2 cellular contexts compared by ENCODE assay signal in genomic region chr7:105055621-105056020, GRCh38.
TF ChIP-seq lines count a peak whose summit lies in the region.

No MANE protein-coding gene starts in this region.

TF ChIP-seq in SK-N-SH, 30 proteins besides CTCF, POLR2A, EP300 and RAD21 (continued from another document):
- TF ChIP-seq, protein P1, sequence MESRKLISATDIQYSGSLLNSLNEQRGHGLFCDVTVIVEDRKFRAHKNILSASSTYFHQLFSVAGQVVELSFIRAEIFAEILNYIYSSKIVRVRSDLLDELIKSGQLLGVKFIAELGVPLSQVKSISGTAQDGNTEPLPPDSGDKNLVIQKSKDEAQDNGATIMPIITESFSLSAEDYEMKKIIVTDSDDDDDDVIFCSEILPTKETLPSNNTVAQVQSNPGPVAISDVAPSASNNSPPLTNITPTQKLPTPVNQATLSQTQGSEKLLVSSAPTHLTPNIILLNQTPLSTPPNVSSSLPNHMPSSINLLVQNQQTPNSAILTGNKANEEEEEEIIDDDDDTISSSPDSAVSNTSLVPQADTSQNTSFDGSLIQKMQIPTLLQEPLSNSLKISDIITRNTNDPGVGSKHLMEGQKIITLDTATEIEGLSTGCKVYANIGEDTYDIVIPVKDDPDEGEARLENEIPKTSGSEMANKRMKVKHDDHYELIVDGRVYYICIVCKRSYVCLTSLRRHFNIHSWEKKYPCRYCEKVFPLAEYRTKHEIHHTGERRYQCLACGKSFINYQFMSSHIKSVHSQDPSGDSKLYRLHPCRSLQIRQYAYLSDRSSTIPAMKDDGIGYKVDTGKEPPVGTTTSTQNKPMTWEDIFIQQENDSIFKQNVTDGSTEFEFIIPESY (IDR thresholded peaks at IDR 0.05; ENCODE audit: borderline replicate concordance, low read depth): no peak
- TF ChIP-seq TEAD4 (IDR thresholded peaks at IDR 0.05; ENCODE audit: borderline replicate concordance, insufficient read depth) (no peak), IRF3 (IDR thresholded peaks at IDR 0.05; ENCODE audit: low read depth, low read length) (no peak), POLR2AphosphoS5 (IDR thresholded peaks at IDR 0.05; ENCODE audit: low read depth, low read length) (no peak), MXI1 (IDR thresholded peaks at IDR 0.05; ENCODE audit: low read depth, low read length) (peak; percentile 46; the same call in 1 of the 2 replicates), SIN3A (IDR thresholded peaks at IDR 0.05; ENCODE audit: borderline replicate concordance, low read depth, low read length) (no peak)

TF ChIP-seq in SK-N-SH treated with all-trans-retinoic acid at 6 μM for 48 hours, 23 proteins besides CTCF, POLR2A, EP300 and RAD21 (continued from another document):
- TF ChIP-seq CSRNP3 (CRISPR knock-in tag; IDR thresholded peaks at IDR 0.05): no peak
- no peak for TF ChIP-seq ARNTL (CRISPR knock-in tag; IDR thresholded peaks at IDR 0.05; ENCODE audit: borderline replicate concordance, low read depth)
- TF ChIP-seq ZNF8 (CRISPR knock-in tag; IDR thresholded peaks at IDR 0.05): no peak
- no peak for TF ChIP-seq GLIS3 (CRISPR knock-in tag; IDR thresholded peaks at IDR 0.05)
- TF ChIP-seq CREB5 (CRISPR knock-in tag; IDR thresholded peaks at IDR 0.05; ENCODE audit: low read depth): no peak
- TF ChIP-seq ZNF565 (CRISPR knock-in tag; conservative IDR thresholded peaks at IDR 0.05; ENCODE audit: low read depth): no peak
- TF ChIP-seq OSR1 (CRISPR knock-in tag; IDR thresholded peaks at IDR 0.05): no peak
- TF ChIP-seq ESRRG (CRISPR knock-in tag; IDR thresholded peaks at IDR 0.05): no peak
- no peak for TF ChIP-seq BACH2 (CRISPR knock-in tag; IDR thresholded peaks at IDR 0.05; ENCODE audit: borderline replicate concordance)
- TF ChIP-seq TCF4 (CRISPR knock-in tag; IDR thresholded peaks at IDR 0.05; ENCODE audit: borderline replicate concordance): no peak
- no peak for TF ChIP-seq RARB (CRISPR knock-in tag; IDR thresholded peaks at IDR 0.05)
- TF ChIP-seq, protein P2, sequence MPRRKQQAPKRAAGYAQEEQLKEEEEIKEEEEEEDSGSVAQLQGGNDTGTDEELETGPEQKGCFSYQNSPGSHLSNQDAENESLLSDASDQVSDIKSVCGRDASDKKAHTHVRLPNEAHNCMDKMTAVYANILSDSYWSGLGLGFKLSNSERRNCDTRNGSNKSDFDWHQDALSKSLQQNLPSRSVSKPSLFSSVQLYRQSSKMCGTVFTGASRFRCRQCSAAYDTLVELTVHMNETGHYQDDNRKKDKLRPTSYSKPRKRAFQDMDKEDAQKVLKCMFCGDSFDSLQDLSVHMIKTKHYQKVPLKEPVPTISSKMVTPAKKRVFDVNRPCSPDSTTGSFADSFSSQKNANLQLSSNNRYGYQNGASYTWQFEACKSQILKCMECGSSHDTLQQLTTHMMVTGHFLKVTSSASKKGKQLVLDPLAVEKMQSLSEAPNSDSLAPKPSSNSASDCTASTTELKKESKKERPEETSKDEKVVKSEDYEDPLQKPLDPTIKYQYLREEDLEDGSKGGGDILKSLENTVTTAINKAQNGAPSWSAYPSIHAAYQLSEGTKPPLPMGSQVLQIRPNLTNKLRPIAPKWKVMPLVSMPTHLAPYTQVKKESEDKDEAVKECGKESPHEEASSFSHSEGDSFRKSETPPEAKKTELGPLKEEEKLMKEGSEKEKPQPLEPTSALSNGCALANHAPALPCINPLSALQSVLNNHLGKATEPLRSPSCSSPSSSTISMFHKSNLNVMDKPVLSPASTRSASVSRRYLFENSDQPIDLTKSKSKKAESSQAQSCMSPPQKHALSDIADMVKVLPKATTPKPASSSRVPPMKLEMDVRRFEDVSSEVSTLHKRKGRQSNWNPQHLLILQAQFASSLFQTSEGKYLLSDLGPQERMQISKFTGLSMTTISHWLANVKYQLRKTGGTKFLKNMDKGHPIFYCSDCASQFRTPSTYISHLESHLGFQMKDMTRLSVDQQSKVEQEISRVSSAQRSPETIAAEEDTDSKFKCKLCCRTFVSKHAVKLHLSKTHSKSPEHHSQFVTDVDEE (CRISPR knock-in tag; IDR thresholded peaks at IDR 0.05): no peak
- TF ChIP-seq ZNF70 (CRISPR knock-in tag; IDR thresholded peaks at IDR 0.05): no peak
- no peak for TF ChIP-seq CSDC2 (CRISPR knock-in tag; IDR thresholded peaks at IDR 0.05)
- TF ChIP-seq PATZ1 (CRISPR knock-in tag; IDR thresholded peaks at IDR 0.05; ENCODE audit: borderline replicate concordance): no peak
- no peak for TF ChIP-seq ZC3H10 (CRISPR knock-in tag; IDR thresholded peaks at IDR 0.05)
